Comparison of ENCODE assay signal across 9 cellular contexts in genomic region chr3:149299938-149300791, GRCh38. TPM values are rescaled to one million over a fixed set of nuclear protein-coding genes. Genes with fewer than 3 reads are reported as not detected.
A peak's percentile ranks its signal among the peaks of the same experiment; 100 is the strongest.
DNase-seq lines count a peak whose midpoint lies in the region; TF ChIP-seq lines count a peak whose summit lies in the region.
"Had no signal": no experiment of that assay in that cellular context is flagged by ENCODE, and none has a peak within 500 bp of the region (broad histone marks: within the 10 kb centered on the region; RNA-seq: fewer than 3 reads in every experiment).

No MANE protein-coding gene starts in this region.

- H3K9me3 Mint-ChIP-seq in Caco-2 (ENCODE audit: unreplicated experiment): peaks cover 16% of the 10 kb centered on the region
- H3K9me3 Mint-ChIP-seq in activated CD4-positive, alpha-beta memory T cell treated with anti-CD3 and anti-CD28 coated beads for 36 hours: no peaks in the 10 kb centered on the region

- H3K36me3 ChIP-seq in Caco-2 (ENCODE audit: control insufficient read depth, insufficient read depth, low read length): no peaks in the 10 kb centered on the region
- H3K36me3 ChIP-seq in mucosa of stomach (ENCODE audit: control insufficient read depth, insufficient read depth, low read length): no peaks in the 10 kb centered on the region
- H3K36me3 ChIP-seq: Peyer's patch had no signal

- H3K27me3 Mint-ChIP-seq in Caco-2 (ENCODE audit: insufficient read depth, unreplicated experiment): no peaks in the 10 kb centered on the region
- peaks cover 7% of the 10 kb centered on the region for H3K27me3 Mint-ChIP-seq in activated CD4-positive, alpha-beta memory T cell treated with anti-CD3 and anti-CD28 coated beads for 36 hours

- CTCF ChIA-PET in Caco-2 (lab: Charles Lee) (interaction anchor here (0.7 to 1.3 kb wide), 7 partner anchors 15 to 345 kb away, joined by 3 to 10 read pairs (median 4); no protein-coding TSS in a partner anchor), HEK293T (lab: Yijun Ruan, JAX) (interaction anchor here (0.7 to 0.9 kb wide), 2 partner anchors 9 to 17 kb away, joined by 4 to 5 read pairs; no protein-coding TSS in a partner anchor)
- CTCF ChIA-PET in activated CD4-positive, alpha-beta memory T cell treated with anti-CD3 and anti-CD28 coated beads for 36 hours (lab: Charles Lee): no interaction called here

- H3K9me3 ChIP-seq in Caco-2 (no peaks in the 10 kb centered on the region), mucosa of stomach (ENCODE audit: control insufficient read depth, low read length) (no peaks in the 10 kb centered on the region)
- H3K9me3 ChIP-seq: Peyer's patch had no signal

- H3K36me3 Mint-ChIP-seq in Caco-2 (ENCODE audit: insufficient read depth, unreplicated experiment): peaks cover 7% of the 10 kb centered on the region
- H3K36me3 Mint-ChIP-seq in activated CD4-positive, alpha-beta memory T cell treated with anti-CD3 and anti-CD28 coated beads for 36 hours: no peaks in the 10 kb centered on the region

- POLR2A ChIA-PET in Caco-2 (lab: Charles Lee): interaction anchor here (0.7 to 1.1 kb wide), 2 partner anchors 85 to 101 kb away, joined by 3 to 4 read pairs; no protein-coding TSS in a partner anchor
- POLR2A ChIA-PET in HEK293T (lab: Yijun Ruan, JAX): interaction anchor here (1.2 kb wide), 1 partner anchor 44 kb away, joined by 4 read pairs; no protein-coding TSS in a partner anchor
- POLR2A ChIA-PET in activated CD4-positive, alpha-beta memory T cell treated with anti-CD3 and anti-CD28 coated beads for 36 hours (lab: Charles Lee): no interaction called here

- H3K9ac ChIP-seq in mucosa of stomach (ENCODE audit: low read length): peak overlapping the region; percentile 19

- intact Hi-C loops in Caco-2 (cut with micrococcal nuclease; ENCODE audit: unreplicated experiment): loop anchor here (1.0 kb wide), 4 partner anchors 23 to 87 kb away; no protein-coding TSS in a partner anchor
- intact Hi-C loops in activated CD4-positive, alpha-beta memory T cell treated with anti-CD3 and anti-CD28 coated beads for 36 hours (cut with micrococcal nuclease): no loop called here

- no peak for TF ChIP-seq CTCF in Caco-2 (IDR thresholded peaks at IDR 0.05; ENCODE audit: insufficient read depth in 1 of 2, low read depth in 1 of 2, low read length in 1 of 2, severe bottlenecking in 1 of 2, unreplicated experiment in 1 of 2)
- no peak for TF ChIP-seq CTCF in cardiac fibroblast (IDR thresholded peaks at IDR 0.05; ENCODE audit: low read depth, low read length)

- DNase-seq in Caco-2 (peak; percentile 81 to 88), HEK293T (ENCODE audit: extremely low spot score) (peak; percentile 55), NCI-H69 (lab: John Stamatoyannopoulos, UW) (peak; percentile 78), cardiac fibroblast (ENCODE audit: low read depth in 2 of 2) (peak; percentile 93 to 94), NCI-H1694 (lab: John Stamatoyannopoulos, UW) (no peak), T-helper 9 cell (no peak)
- DNase-seq in activated CD4-positive, alpha-beta memory T cell treated with anti-CD3 and anti-CD28 coated beads for 36 hours: no peak

- no TSS peak for BruUV-seq in Caco-2 (replicated peaks; lab: Mats Ljungman, UMichigan)

- peak overlapping the region; percentile 61 for H3K27ac Mint-ChIP-seq in Caco-2 (ENCODE audit: unreplicated experiment)
- H3K27ac Mint-ChIP-seq in activated CD4-positive, alpha-beta memory T cell treated with anti-CD3 and anti-CD28 coated beads for 36 hours: no peak overlapping the region

- H3K27me3 ChIP-seq in Caco-2 (replicated peaks; ENCODE audit: control insufficient read depth, insufficient read depth, low read length): no peaks in the 10 kb centered on the region
- H3K27me3 ChIP-seq in mucosa of stomach (ENCODE audit: control insufficient read depth, insufficient read depth, low read length): no peaks in the 10 kb centered on the region
- H3K27me3 ChIP-seq: Peyer's patch had no signal

- peaks cover 35% of the 10 kb centered on the region for H3K4me1 ChIP-seq in Caco-2
- peaks cover 28% of the 10 kb centered on the region for H3K4me1 ChIP-seq in mucosa of stomach (ENCODE audit: control insufficient read depth, insufficient read depth, low read length)

- H3K4me3 Mint-ChIP-seq in Caco-2 (ENCODE audit: unreplicated experiment): peak overlapping the region; percentile 49
- H3K4me3 Mint-ChIP-seq in activated CD4-positive, alpha-beta memory T cell treated with anti-CD3 and anti-CD28 coated beads for 36 hours: no peak overlapping the region

- peaks cover 16% of the 10 kb centered on the region for H3K4me1 Mint-ChIP-seq in Caco-2 (ENCODE audit: low read depth, unreplicated experiment)
- no peaks in the 10 kb centered on the region for H3K4me1 Mint-ChIP-seq in activated CD4-positive, alpha-beta memory T cell treated with anti-CD3 and anti-CD28 coated beads for 36 hours (ENCODE audit: low read depth)

- H3K4me3 ChIP-seq in Caco-2 (ENCODE audit: low read depth, low read length) (no peak overlapping the region), cardiac fibroblast (replicated peaks in 1 of 2; ENCODE audit: low read depth in 2 of 2, low read length in 2 of 2) (no peak overlapping the region), mucosa of stomach (ENCODE audit: low read length) (no peak overlapping the region)
- H3K4me3 ChIP-seq: Peyer's patch had no signal

TF ChIP-seq in HEK293T, 16 proteins besides CTCF, POLR2A, EP300 and RAD21:
- no peak for TF ChIP-seq SP1 (IDR thresholded peaks at IDR 0.05)
- no peak for TF ChIP-seq BHLHE40 (IDR thresholded peaks at IDR 0.05; ENCODE audit: borderline replicate concordance)
- TF ChIP-seq, protein P1, sequence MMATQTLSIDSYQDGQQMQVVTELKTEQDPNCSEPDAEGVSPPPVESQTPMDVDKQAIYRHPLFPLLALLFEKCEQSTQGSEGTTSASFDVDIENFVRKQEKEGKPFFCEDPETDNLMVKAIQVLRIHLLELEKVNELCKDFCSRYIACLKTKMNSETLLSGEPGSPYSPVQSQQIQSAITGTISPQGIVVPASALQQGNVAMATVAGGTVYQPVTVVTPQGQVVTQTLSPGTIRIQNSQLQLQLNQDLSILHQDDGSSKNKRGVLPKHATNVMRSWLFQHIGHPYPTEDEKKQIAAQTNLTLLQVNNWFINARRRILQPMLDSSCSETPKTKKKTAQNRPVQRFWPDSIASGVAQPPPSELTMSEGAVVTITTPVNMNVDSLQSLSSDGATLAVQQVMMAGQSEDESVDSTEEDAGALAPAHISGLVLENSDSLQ (IDR thresholded peaks at IDR 0.05): peak; percentile 18; the same call in 1 of the 2 replicates
TF ChIP-seq in HEK293T: peak in this region for 1.

RNA-seq across cellular contexts. Expression of gene TM4SF18, which starts 33.3 kb away (rescaled TPM):
- total RNA-seq in Caco-2 (2022): not detected in 2 replicates
- total RNA-seq in activated CD4-positive, alpha-beta memory T cell treated with anti-CD3 and anti-CD28 coated beads for 36 hours: not detected

Comparison
In these comparisons a context has a peak if more than half of its experiments do, and no peak if none do; other contexts are left out.
1. DNase-seq: peak in Caco-2 (2 of 2), HEK293T (single experiment), NCI-H69 (single experiment) and cardiac fibroblast (2 of 2); none in NCI-H1694 (single experiment), activated CD4-positive, alpha-beta memory T cell treated with anti-CD3 and anti-CD28 coated beads for 36 hours (single experiment) and T-helper 9 cell (single experiment).